Comparison of ENCODE assay signal across 8 cellular contexts in the genomic region with DNA sequence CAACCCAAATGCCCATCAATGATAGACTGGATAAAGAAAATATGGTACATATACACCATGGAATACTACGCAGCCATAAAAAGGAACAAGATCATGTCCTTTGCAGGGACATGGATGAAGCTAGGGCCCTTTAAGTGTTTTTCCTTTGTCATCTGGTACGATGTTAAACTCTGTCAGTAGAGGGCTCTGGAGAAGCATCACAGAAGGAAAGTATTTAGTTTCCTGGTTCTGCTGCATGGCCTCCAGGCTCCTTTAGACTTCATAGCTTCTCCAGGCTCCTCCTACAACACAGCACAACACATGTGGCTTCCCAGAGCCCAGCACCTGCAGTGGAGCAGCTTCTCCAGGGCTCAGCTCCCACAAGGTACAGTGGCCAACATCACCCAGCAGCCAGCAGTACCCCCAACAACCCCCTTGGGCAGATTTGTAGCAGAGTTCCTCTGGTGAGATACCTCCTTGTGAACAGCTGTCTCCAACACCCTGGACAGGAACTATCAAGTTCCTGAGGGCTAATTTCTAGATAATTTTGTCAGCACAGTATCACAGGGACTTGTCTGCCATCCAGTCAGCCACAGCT.
A peak's percentile ranks its signal among the peaks of the same experiment; 100 is the strongest.
DNase-seq lines count a peak whose midpoint lies in the region; ATAC-seq and TF ChIP-seq lines count a peak whose summit lies in the region.

No MANE protein-coding gene starts in this region.

- DNase-seq in ELR (ENCODE audit: low read depth) (peak; percentile 63), GM23248 (peak; percentile 74), OCI-LY7 (ENCODE audit: low spot score) (peak; percentile 8), globus pallidus (ENCODE audit: low spot score) (peak; percentile 22), germinal center (ENCODE audit: low spot score) (no peak), occipital lobe (lab: John Stamatoyannopoulos, UW) (no peak), COLO829 (ENCODE audit: low spot score) (no peak)

- H4K20me1 ChIP-seq in GM23248 (ENCODE audit: insufficient read depth) (no peaks in the 10 kb centered on the region), OCI-LY7 (ENCODE audit: insufficient read depth, low read length) (no peaks in the 10 kb centered on the region)

- 36 to 42% methylated on average over 2 of the region's 2 CpGs for WGBS in GM23248 (ENCODE audit: low coverage in 1 of 2, low lambda C conversion rate in 2 of 2, missing lambda C conversion rate in 2 of 2), 2 experiments

- no peak overlapping the region for H3K9ac ChIP-seq in GM23248

- H3K9me2 ChIP-seq in GM23248 (ENCODE audit: insufficient read depth) (no peaks in the 10 kb centered on the region), OCI-LY7 (ENCODE audit: insufficient read depth, low read length) (no peaks in the 10 kb centered on the region)

- intact Hi-C loops in OCI-LY7 (cut with micrococcal nuclease; ENCODE audit: unreplicated experiment): no loop called here

- no peak for ATAC-seq in HG03135 (IDR thresholded peaks at IDR 0.05; ENCODE audit: unreplicated experiment)

- no peak overlapping the region for H3K4me3 ChIP-seq in GM23248
- no peak overlapping the region for H3K4me3 ChIP-seq in OCI-LY7 (ENCODE audit: low read depth, low read length, poor library complexity, severe bottlenecking)

- H3K79me2 ChIP-seq in GM23248 (ENCODE audit: insufficient read depth) (no peaks in the 10 kb centered on the region), OCI-LY7 (ENCODE audit: insufficient read depth, low read depth, low read length) (no peaks in the 10 kb centered on the region)

- H3K4me1 ChIP-seq in GM23248 (ENCODE audit: insufficient read depth) (no peaks in the 10 kb centered on the region), OCI-LY7 (ENCODE audit: insufficient read depth, low read length, poor library complexity, severe bottlenecking) (no peaks in the 10 kb centered on the region)

- TF ChIP-seq CTCF in OCI-LY7 (conservative IDR thresholded peaks at IDR 0.05; ENCODE audit: low read length): peak; percentile 33; the same call in 1 of the 2 replicates

- in situ Hi-C loops in GM23248 (cut with MboI): no loop called here

- H3F3A ChIP-seq in GM23248 (ENCODE audit: insufficient read depth): no peaks in the 10 kb centered on the region

- no peaks in the 10 kb centered on the region for H3K27me3 ChIP-seq in GM23248 (replicated peaks; ENCODE audit: insufficient read depth)

- BruUV-seq in OCI-LY7 (replicated peaks; lab: Mats Ljungman, UMichigan): no TSS peak

- POLR2A ChIA-PET in OCI-LY7 (lab: Charles Lee): no interaction called here

- H3K9me3 ChIP-seq in GM23248 (ENCODE audit: low read depth) (no peaks in the 10 kb centered on the region), OCI-LY7 (ENCODE audit: low read length) (no peaks in the 10 kb centered on the region)

- no peaks in the 10 kb centered on the region for H3K36me3 ChIP-seq in GM23248 (ENCODE audit: low read depth)
- H3K36me3 ChIP-seq in OCI-LY7 (ENCODE audit: insufficient read depth, low read length): no peaks in the 10 kb centered on the region

- CTCF ChIA-PET in OCI-LY7 (lab: Charles Lee; ENCODE audit: unreplicated experiment): no interaction called here

- no peak overlapping the region for H3K27ac ChIP-seq in GM23248
- H3K27ac ChIP-seq in OCI-LY7 (ENCODE audit: low read depth, low read length, poor library complexity, severe bottlenecking): no peak overlapping the region

- no peak overlapping the region for H3K4me2 ChIP-seq in GM23248 (ENCODE audit: unreplicated experiment)
- H3K4me2 ChIP-seq in OCI-LY7 (ENCODE audit: low read length): no peak overlapping the region

- no peak overlapping the region for H2AFZ ChIP-seq in GM23248
- H2AFZ ChIP-seq in OCI-LY7 (ENCODE audit: low read length): no peak overlapping the region

Comparison
In these comparisons a context has a peak if more than half of its experiments do, and no peak if none do; other contexts are left out.
1. DNase-seq: peak in ELR (single experiment), GM23248 (single experiment), OCI-LY7 (single experiment) and globus pallidus (single experiment); none in germinal center (single experiment), occipital lobe (single experiment) and COLO829 (single experiment).